Comparison of ENCODE assay signal across 20 cellular contexts in genomic region chr4:134944115-134944514, GRCh38.
"Had no signal": no experiment of that assay in that cellular context is flagged by ENCODE, and none has a peak within 500 bp of the region (broad histone marks: within the 10 kb centered on the region; RNA-seq: fewer than 3 reads in every experiment).

No MANE protein-coding gene starts in this region.

- H3K27ac ChIP-seq: coronary artery, dorsolateral prefrontal cortex, esophagus muscularis mucosa, foreskin keratinocyte, gastroesophageal sphincter, heart left ventricle, hepatocyte, left lung had no signal

- H3K36me3 ChIP-seq: esophagus muscularis mucosa, gastroesophageal sphincter, heart left ventricle, left lung had no signal

- H2AFZ ChIP-seq: hepatocyte had no signal

- H3K79me2 ChIP-seq: hepatocyte had no signal

- H3K27ac Mint-ChIP-seq: memory B cell, mesothelial cell of epicardium had no signal

- H3K27me3 ChIP-seq: dorsolateral prefrontal cortex, esophagus muscularis mucosa, foreskin keratinocyte, gastroesophageal sphincter, heart left ventricle, hepatocyte, left lung had no signal

- H3K9me3 ChIP-seq: esophagus muscularis mucosa, gastroesophageal sphincter, heart left ventricle, left lung, mucosa of descending colon had no signal

- DNase-seq: dermis blood vessel endothelial cell; dorsolateral prefrontal cortex; effector CD4-positive, alpha-beta T cell; effector memory CD4-positive, alpha-beta T cell; foreskin keratinocyte; heart left ventricle; hypothalamus; left cardiac atrium; left ventricle myocardium superior; mammary epithelial cell; mesendoderm; mucosa of descending colon had no signal

- H3K4me1 ChIP-seq: esophagus muscularis mucosa, foreskin keratinocyte, gastroesophageal sphincter, heart left ventricle, left lung had no signal

- H3K4me3 Mint-ChIP-seq: memory B cell, mesothelial cell of epicardium had no signal

- H3K4me2 ChIP-seq: hepatocyte had no signal

- H3K27me3 Mint-ChIP-seq: memory B cell had no signal

- H3K4me3 ChIP-seq: coronary artery, dorsolateral prefrontal cortex, esophagus muscularis mucosa, gastroesophageal sphincter, heart left ventricle, hepatocyte, left lung, lung, mucosa of descending colon had no signal

- H3K4me1 Mint-ChIP-seq: memory B cell, mesothelial cell of epicardium had no signal

- ATAC-seq: foreskin keratinocyte, gastroesophageal sphincter, heart left ventricle, left cardiac atrium, left lung, left ventricle myocardium superior, mucosa of descending colon had no signal

- H3K36me3 Mint-ChIP-seq: memory B cell, mesothelial cell of epicardium had no signal
